Comparison of ENCODE assay signal across 26 cellular contexts in genomic region chr2:100972452-100972851, GRCh38.
"Had no signal": no experiment of that assay in that cellular context is flagged by ENCODE, and none has a peak within 500 bp of the region (broad histone marks: within the 10 kb centered on the region; RNA-seq: fewer than 3 reads in every experiment).

No MANE protein-coding gene starts in this region.

- H3K4me1 ChIP-seq: colonic mucosa, gastroesophageal sphincter, heart left ventricle, psoas muscle had no signal

- H3K27me3 ChIP-seq: colonic mucosa, gastroesophageal sphincter, heart left ventricle, hepatocyte, stomach, thyroid gland had no signal

- H3K79me2 ChIP-seq: hepatocyte had no signal

- H3K4me2 ChIP-seq: hepatocyte had no signal

- ATAC-seq: esophagus mucosa; gastroesophageal sphincter; heart left ventricle; left lobe of liver; naive thymus-derived CD8-positive, alpha-beta T cell; psoas muscle; right cardiac atrium; stimulated activated effector memory CD8-positive, alpha-beta T cell treated with anti-CD3 and anti-CD28 coated beads, Interleukin-12 subunit alpha, Interleukin-12 subunit beta, amount 100 ng/mL, for 72 hours had no signal

- H3K36me3 ChIP-seq: colonic mucosa had no signal

- H3K4me3 ChIP-seq: colonic mucosa, gastroesophageal sphincter, heart left ventricle, hepatocyte, psoas muscle, skin epidermis, stomach, thyroid gland had no signal

- H3K9me3 ChIP-seq: colonic mucosa, gastroesophageal sphincter, heart left ventricle, psoas muscle, stomach, thyroid gland had no signal

- DNase-seq: colonic mucosa; effector CD8-positive, alpha-beta T cell; endodermal cell; foreskin fibroblast; heart left ventricle; kidney; mesendoderm; naive thymus-derived CD8-positive, alpha-beta T cell; nephron progenitor cell; nucleus accumbens; posterior cingulate gyrus; psoas muscle; right cardiac atrium; stimulated activated CD4-positive, alpha-beta T cell treated with anti-CD3 and anti-CD28 coated beads, Interleukin-15, amount 100 ng/mL, for 24 hours; stimulated activated CD4-positive, alpha-beta T cell treated with anti-CD3 and anti-CD28 coated beads, Interleukin-4, amount 100 ng/mL, for 1 hour; stimulated activated naive CD4-positive, alpha-beta T cell treated with Interleukin-2 at 50 U/mL for 16 hours; stomach; thyroid gland; trophoblast cell had no signal

- H3K27ac ChIP-seq: colonic mucosa, epithelial cell of prostate, gastroesophageal sphincter, heart left ventricle, hepatocyte, psoas muscle, skin epidermis, stomach, thyroid gland had no signal

- FAIRE-seq: kidney had no signal

- H2AFZ ChIP-seq: hepatocyte had no signal
